In genomic region chr7:73770002-73770859, GRCh38 we compare ENCODE assay signal across 9 cellular contexts. TPM values are rescaled to one million over a fixed set of nuclear protein-coding genes. Genes with fewer than 3 reads are reported as not detected.
DNase-seq lines count a peak whose midpoint lies in the region; TF ChIP-seq lines count a peak whose summit lies in the region.
"Had no signal": no experiment of that assay in that cellular context is flagged by ENCODE, and none has a peak within 500 bp of the region (broad histone marks: within the 10 kb centered on the region; RNA-seq: fewer than 3 reads in every experiment).

CLDN3 (minus strand) TSS chr7:73770270; CDS start chr7:73770049, 221 bp downstream.

- H3K27me3 Mint-ChIP-seq in MCF 10A (ENCODE audit: insufficient read depth, unreplicated experiment) = peaks cover 12% of the 10 kb centered on the region

- DNase-seq in NCI-H82 (lab: John Stamatoyannopoulos, UW) (peak; percentile 76), NCI-H82 treated with DMSO at 0.1 percent for 48 hours (lab: John Stamatoyannopoulos, UW; ENCODE audit: unreplicated experiment) (no peak), NCI-H524 (lab: John Stamatoyannopoulos, UW) (peak; percentile 68 to 84), MCF 10A (ENCODE audit: unreplicated experiment) (no peak), lower leg skin (ENCODE audit: low spot score in 2 of 2) (no peak), epidermal melanocyte (ENCODE audit: insufficient read length, low spot score) (no peak), uterus (no peak)

- WGBS in lower leg skin, 2 donors = 2 to 4% methylated on average over 37 to 63 of the region's 82 CpGs
- 1% methylated on average over 82 of the region's 82 CpGs for WGBS in urinary bladder

- intact Hi-C loops in MCF 10A (cut with micrococcal nuclease) = no loop called here
- intact Hi-C loops in lower leg skin (cut with DNase I; ENCODE audit: low total_unique reads) = no loop called here
- intact Hi-C loops in uterus (cut with DNase I; ENCODE audit: low total_unique reads) = no loop called here

- H3K36me3 ChIP-seq in urinary bladder (ENCODE audit: insufficient read depth) (no peaks in the 10 kb centered on the region), uterus (no peaks in the 10 kb centered on the region)

- no peak within 1 kb of the TSS for H3K27ac Mint-ChIP-seq in MCF 10A (ENCODE audit: low read depth, unreplicated experiment)

- H3K9me3 ChIP-seq in uterus = no peaks in the 10 kb centered on the region

- peak within 1 kb of the TSS; percentile 28 for H3K4me3 Mint-ChIP-seq in MCF 10A (ENCODE audit: unreplicated experiment)

- TF ChIP-seq POLR2A in lower leg skin (IDR thresholded peaks at IDR 0.05) (no peak), uterus (IDR thresholded peaks at IDR 0.05) (peak in 1 of 2 donors; percentile 73)

- BruUV-seq in MCF 10A (replicated peaks; lab: Mats Ljungman, UMichigan) = no TSS peak

- CTCF ChIA-PET in MCF 10A (lab: Yijun Ruan, JAX) = interaction anchor here (0.6 kb wide), 1 partner anchor 45 kb away, joined by 3 read pairs; no protein-coding TSS in a partner anchor

- H3K36me3 Mint-ChIP-seq in MCF 10A (ENCODE audit: insufficient read depth, unreplicated experiment) = no peaks in the 10 kb centered on the region

- TF ChIP-seq CTCF in MCF 10A (IDR thresholded peaks at IDR 0.05; ENCODE audit: unreplicated experiment) = no peak
- TF ChIP-seq CTCF in lower leg skin (IDR thresholded peaks at IDR 0.05) = no peak
- no peak for TF ChIP-seq CTCF in uterus (IDR thresholded peaks at IDR 0.05)

- no peaks in the 10 kb centered on the region for H3K4me1 Mint-ChIP-seq in MCF 10A (ENCODE audit: insufficient read depth, unreplicated experiment)

- POLR2A ChIA-PET in MCF 10A (lab: Yijun Ruan, JAX) = no interaction called here

- no peaks in the 10 kb centered on the region for H3K9me3 Mint-ChIP-seq in MCF 10A (ENCODE audit: unreplicated experiment)

- H3K27ac ChIP-seq in urinary bladder (ENCODE audit: low read depth) (no peak within 1 kb of the TSS), uterus (no peak within 1 kb of the TSS)

- H3K4me3 ChIP-seq in lower leg skin (ENCODE audit: low read depth, poor library complexity, severe bottlenecking) = no peak within 1 kb of the TSS
- H3K4me3 ChIP-seq in urinary bladder (ENCODE audit: low read depth, low read length) = peak within 1 kb of the TSS; percentile 30
- H3K4me3 ChIP-seq in uterus = no peak within 1 kb of the TSS

- H3K27me3 ChIP-seq in uterus = peaks cover 6 to 27% of the 10 kb centered on the region in 2 donors

- no peaks in the 10 kb centered on the region for H3K4me1 ChIP-seq in urinary bladder (ENCODE audit: insufficient read depth)
- H3K4me1 ChIP-seq in uterus = peaks cover 0 to 4% of the 10 kb centered on the region in 2 donors

RNA-seq across cellular contexts. Expression of gene CLDN3, which starts in this region (rescaled TPM):
- total RNA-seq in MCF 10A (2022) (not detected in 2 replicates), lower leg skin (10 to 100 TPM; 11.8 to 24.3 (median 19.3) TPM), urinary bladder (0.21 TPM), uterus (10 to 100 TPM in 1 of 4 donors, under 1 TPM in 2, not detected in 1; 0.51 to 15.1 (median 0.88) TPM)
- 1.6 TPM for polyA plus RNA-seq in urinary bladder
- total RNA-seq: T-helper 1 cell treated with Interleukin-12 subunit alpha and Interleukin-12 subunit beta and Interleukin-4 antibody, amounts not matched to agents 30 ng/mL and 1 ng/mL, for 36 hours had no signal

Comparison
In these comparisons a context has a peak if more than half of its experiments do, and no peak if none do; other contexts are left out.
1. DNase-seq: peak in NCI-H82 (single experiment) and NCI-H524 (2 of 2); none in NCI-H82 treated with DMSO at 0.1 percent for 48 hours (single experiment), MCF 10A (single experiment), lower leg skin (0 of 2), epidermal melanocyte (single experiment) and uterus (0 of 2).